In the genomic region with DNA sequence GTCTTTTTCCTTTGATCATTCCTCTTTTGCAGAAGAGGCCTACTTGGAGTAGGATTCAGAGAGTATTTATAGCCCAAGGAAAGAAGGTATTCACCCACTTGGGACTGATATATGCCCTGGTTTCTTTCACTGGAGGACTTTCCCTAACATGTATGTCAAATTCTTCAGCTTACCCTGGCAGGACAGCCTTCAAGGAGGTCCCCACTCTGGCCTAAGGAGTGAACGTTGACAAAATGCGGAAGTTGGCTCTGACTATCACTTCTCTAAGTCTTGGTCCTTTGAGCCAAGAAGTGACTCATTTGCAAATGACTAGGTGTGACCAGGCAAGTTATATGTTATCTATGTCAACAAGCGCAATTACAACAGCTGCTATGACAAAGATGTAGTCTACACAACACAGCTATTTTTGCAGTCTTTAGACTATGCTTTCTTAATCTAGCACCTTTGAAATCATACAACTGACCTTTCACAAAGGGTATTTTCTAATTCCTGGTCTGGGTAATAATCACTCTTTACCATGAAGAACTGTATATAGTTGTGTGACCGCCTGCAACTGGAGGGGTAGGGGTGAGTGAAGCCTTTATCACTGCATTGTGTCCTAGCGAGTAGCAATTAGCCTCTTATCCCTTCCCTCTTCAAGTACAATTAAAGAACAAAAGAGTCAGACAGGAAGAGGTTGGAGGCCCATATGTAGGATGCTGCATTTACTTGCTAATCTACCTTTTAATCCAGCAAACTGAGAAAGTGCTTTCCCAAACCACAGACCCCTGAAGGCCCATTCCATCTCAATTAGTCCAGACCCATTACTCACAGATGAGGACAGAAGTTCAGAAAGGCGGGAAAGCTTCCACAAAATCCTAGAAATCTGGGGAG, we compare ENCODE assay signal across 7 cellular contexts. TPM values are rescaled to one million over a fixed set of nuclear protein-coding genes. Genes with fewer than 3 reads are reported as not detected.
DNase-seq lines count a peak whose midpoint lies in the region; ATAC-seq and TF ChIP-seq lines count a peak whose summit lies in the region.

No MANE protein-coding gene starts in this region.

- H3K9ac ChIP-seq in mammary epithelial cell (ENCODE audit: insufficient read depth, low read length) (no peak overlapping the region), trophoblast cell (ENCODE audit: low read length) (no peak overlapping the region)

- H3K4me2 ChIP-seq in mammary epithelial cell (ENCODE audit: insufficient read depth, low read depth, low read length) (peak overlapping the region; percentile 39), trophoblast cell (ENCODE audit: low read length) (no peak overlapping the region)

- no peak overlapping the region for H2AK5ac ChIP-seq in trophoblast cell (ENCODE audit: low read length)

- H3K27ac ChIP-seq in mammary epithelial cell (ENCODE audit: insufficient read depth, low read depth, low read length) (peak overlapping the region; percentile 11), trophoblast cell (ENCODE audit: low read depth, low read length) (no peak overlapping the region)
- H3K27ac ChIP-seq in effector memory CD4-positive, alpha-beta T cell (ENCODE audit: insufficient read depth, low read length, poor library complexity, severe bottlenecking), result no peak overlapping the region

- H2BK120ac ChIP-seq in trophoblast cell (ENCODE audit: insufficient read depth, low read length, poor library complexity), result no peak overlapping the region

- dilution Hi-C loops in mammary epithelial cell (cut with HindIII; ENCODE audit: low sequenced_read_pairs), result no loop called here

- H3K79me2 ChIP-seq in mammary epithelial cell (ENCODE audit: insufficient read depth, low read length), result no peaks in the 10 kb centered on the region
- no peaks in the 10 kb centered on the region for H3K79me2 ChIP-seq in trophoblast cell (ENCODE audit: control insufficient read depth, insufficient read depth, low read length, poor library complexity)

- H2AFZ ChIP-seq in mammary epithelial cell (ENCODE audit: low read depth, low read length) (peak overlapping the region; percentile 31), trophoblast cell (ENCODE audit: insufficient read depth, low read length, poor library complexity) (no peak overlapping the region)

- H3K9me3 ChIP-seq in mammary epithelial cell (replicated peaks; ENCODE audit: insufficient read depth, low read length), result no peaks in the 10 kb centered on the region
- H3K9me3 ChIP-seq in trophoblast cell (ENCODE audit: insufficient read depth, low read depth, low read length), result no peaks in the 10 kb centered on the region
- H3K9me3 ChIP-seq in effector memory CD4-positive, alpha-beta T cell (ENCODE audit: control insufficient read depth, low read length), result no peaks in the 10 kb centered on the region

- no peak overlapping the region for H3K14ac ChIP-seq in trophoblast cell (ENCODE audit: low read length)

- H3K27me3 ChIP-seq in mammary epithelial cell (ENCODE audit: insufficient read depth, low read length) (no peaks in the 10 kb centered on the region), trophoblast cell (ENCODE audit: insufficient read depth, low read length) (no peaks in the 10 kb centered on the region)
- H3K27me3 ChIP-seq in effector memory CD4-positive, alpha-beta T cell (replicated peaks; ENCODE audit: control insufficient read depth, insufficient read depth, low read length, poor library complexity, severe bottlenecking), result no peaks in the 10 kb centered on the region

- in situ Hi-C loops in mammary epithelial cell (cut with MboI; ENCODE audit: low sequenced_read_pairs in 2 of 2), result no loop called here

- CTCF ChIA-PET in mammary epithelial cell (lab: Charles Lee; ENCODE audit: low non-redundant PET), result interaction anchor here (0.6 kb wide), 1 partner anchor 863 kb away, joined by 7 read pairs; no protein-coding TSS in a partner anchor

- no TSS peak for BruUV-seq in mammary epithelial cell (replicated peaks; lab: Mats Ljungman, UMichigan)

- no peak overlapping the region for H2BK12ac ChIP-seq in trophoblast cell (ENCODE audit: low read length)

- WGBS in mammary epithelial cell (ENCODE audit: low coverage, missing lambda C conversion rate), result 70% methylated on average over 6 of the region's 6 CpGs
- WGBS in trophoblast cell (ENCODE audit: extremely low coverage, insufficient coverage, insufficient read length), result no CpG with 5 or more reads among the region's 6 CpGs

- H3K4me3 ChIP-seq in mammary epithelial cell (replicated peaks in 1 of 3; ENCODE audit: insufficient read depth in 1 of 3, low read depth in 2 of 3, low read length in 3 of 3), result no peak overlapping the region
- no peak overlapping the region for H3K4me3 ChIP-seq in trophoblast cell (ENCODE audit: low read depth, low read length)
- H3K4me3 ChIP-seq in effector memory CD4-positive, alpha-beta T cell (ENCODE audit: insufficient read depth, low read depth, low read length, poor library complexity, severe bottlenecking), result no peak overlapping the region

- H3K4ac ChIP-seq in trophoblast cell (ENCODE audit: low read depth, low read length), result no peak overlapping the region

- H4K12ac ChIP-seq in trophoblast cell (ENCODE audit: low read depth, low read length), result no peak overlapping the region

- H2BK5ac ChIP-seq in trophoblast cell (ENCODE audit: low read depth, low read length, poor library complexity), result no peak overlapping the region

- no peaks in the 10 kb centered on the region for H3K36me3 ChIP-seq in mammary epithelial cell (ENCODE audit: insufficient read depth, low read length)
- no peaks in the 10 kb centered on the region for H3K36me3 ChIP-seq in trophoblast cell (ENCODE audit: control insufficient read depth in 1 of 2, insufficient read depth in 2 of 2, low read length in 2 of 2)
- H3K36me3 ChIP-seq in effector memory CD4-positive, alpha-beta T cell (ENCODE audit: control insufficient read depth, insufficient read depth, low read length), result no peaks in the 10 kb centered on the region

- TF ChIP-seq CTCF in mammary epithelial cell (conservative IDR thresholded peaks at IDR 0.05 in 1 of 2, IDR thresholded peaks at IDR 0.05 in 1 of 2; ENCODE audit: extremely low read depth in 1 of 2, insufficient read depth in 1 of 2, low read depth in 1 of 2, low read length in 2 of 2), result no peak

- no peak overlapping the region for H4K8ac ChIP-seq in trophoblast cell (ENCODE audit: low read depth, low read length)

- DNase-seq in NCI-H1105 (lab: John Stamatoyannopoulos, UW), result peak; percentile 55
- DNase-seq in mammary epithelial cell, result peak; percentile 59
- DNase-seq in trophoblast cell, result peak; percentile 71 to 90
- DNase-seq in D341Med (ENCODE audit: low spot score), result no peak
- no peak for DNase-seq in effector memory CD4-positive, alpha-beta T cell

- no peaks in the 10 kb centered on the region for H3K79me1 ChIP-seq in trophoblast cell (ENCODE audit: low read length)

- intact Hi-C loops in mammary epithelial cell (cut with micrococcal nuclease), result no loop called here

- no peaks in the 10 kb centered on the region for H4K20me1 ChIP-seq in mammary epithelial cell (ENCODE audit: insufficient read depth, low read length)

- H3K18ac ChIP-seq in trophoblast cell (ENCODE audit: low read length), result no peak overlapping the region

- H4K91ac ChIP-seq in trophoblast cell (ENCODE audit: low read depth, low read length), result no peak overlapping the region

- no peak overlapping the region for H3K23ac ChIP-seq in trophoblast cell (ENCODE audit: low read length)

- ATAC-seq in GM18907 (IDR thresholded peaks at IDR 0.05; ENCODE audit: unreplicated experiment) (peak; percentile 99), HG02678 (IDR thresholded peaks at IDR 0.05; ENCODE audit: unreplicated experiment) (peak; percentile 99)

- H3K4me1 ChIP-seq in mammary epithelial cell (ENCODE audit: insufficient read depth, low read length) (peaks cover 31% of the 10 kb centered on the region), trophoblast cell (ENCODE audit: control insufficient read depth in 1 of 2, insufficient read depth in 2 of 2, low read length in 2 of 2) (peaks cover 0 to 3% of the 10 kb centered on the region in 2 experiments)
- H3K4me1 ChIP-seq in effector memory CD4-positive, alpha-beta T cell (ENCODE audit: control insufficient read depth, insufficient read depth, low read length, poor library complexity, severe bottlenecking), result no peaks in the 10 kb centered on the region

RNA-seq across cellular contexts. Expression of a gene that starts 50.1 kb away (rescaled TPM):
- 10 to 100 TPM; 10.6 to 15.3 TPM for total RNA-seq in mammary epithelial cell
- polyA plus RNA-seq in mammary epithelial cell, result 8.7 TPM
- polyA minus RNA-seq in mammary epithelial cell, result 2.0 TPM
- 2.0 and 2.3 TPM in 2 replicates for polyA plus RNA-seq in trophoblast cell (2013)

Comparison
In these comparisons a context has a peak if more than half of its experiments do, and no peak if none do; other contexts are left out.
1. DNase-seq: peak in NCI-H1105 (single experiment), mammary epithelial cell (single experiment) and trophoblast cell (2 of 2); none in D341Med (single experiment) and effector memory CD4-positive, alpha-beta T cell (0 of 3).